25 cellular contexts compared by ENCODE assay signal in the genomic region with DNA sequence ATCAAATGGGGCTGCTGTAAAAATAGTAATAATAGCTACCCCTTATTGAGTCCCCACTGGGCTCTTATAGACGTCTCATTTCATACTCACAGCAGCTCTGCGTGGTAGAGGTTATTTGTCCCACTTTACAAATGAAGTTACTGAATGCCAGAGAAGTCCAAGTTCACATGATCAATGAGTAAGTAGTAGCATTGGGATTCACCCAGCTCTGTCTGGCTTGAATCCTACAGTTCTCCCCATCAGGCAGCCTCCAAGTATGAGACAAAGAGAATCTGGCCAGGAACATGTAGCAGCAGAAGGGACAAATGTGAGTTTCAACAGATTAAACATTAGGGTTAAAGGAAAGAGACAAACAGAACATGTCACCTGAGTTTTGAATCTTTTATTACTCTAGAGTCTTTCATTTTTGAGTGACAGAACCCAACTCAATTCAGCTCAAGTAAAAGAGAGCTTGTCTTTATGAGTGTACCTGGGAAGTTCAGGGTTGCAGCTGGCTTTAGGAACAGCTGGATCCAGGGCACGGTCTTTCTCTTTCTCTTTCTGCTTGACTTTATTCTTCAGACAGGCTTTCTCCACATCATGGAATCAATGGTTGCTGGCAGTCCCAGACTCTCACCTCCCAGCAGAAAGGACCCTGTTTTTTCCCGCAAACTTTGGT.
DNase-seq lines count a peak whose midpoint lies in the region; FAIRE-seq and TF ChIP-seq lines count a peak whose summit lies in the region.
"Had no signal": no experiment of that assay in that cellular context is flagged by ENCODE, and none has a peak within 500 bp of the region (broad histone marks: within the 10 kb centered on the region; RNA-seq: fewer than 3 reads in every experiment).

No MANE protein-coding gene starts in this region.

- peak overlapping the region; percentile 50 for H3K27ac ChIP-seq in subcutaneous abdominal adipose tissue (ENCODE audit: low read depth, low read length)
- H3K27ac ChIP-seq: A549, C4-2B, epithelial cell of prostate, upper lobe of right lung had no signal

- peaks cover 20% of the 10 kb centered on the region for H3K27me3 Mint-ChIP-seq in activated naive CD4-positive, alpha-beta T cell treated with anti-CD3 and anti-CD28 coated beads, Interleukin-2, amount 10 ng/mL, durations not matched to agents 7 days and 5 days
- H3K27me3 Mint-ChIP-seq: stimulated activated naive CD8-positive, alpha-beta T cell treated with anti-CD3 and anti-CD28 coated beads, Interleukin-15, amount 100 ng/mL, for 72 hours had no signal

- peaks cover under 1% of the 10 kb centered on the region for H3K9me3 Mint-ChIP-seq in activated naive CD4-positive, alpha-beta T cell treated with anti-CD3 and anti-CD28 coated beads, Interleukin-2, amount 10 ng/mL, durations not matched to agents 7 days and 5 days
- H3K9me3 Mint-ChIP-seq: stimulated activated naive CD8-positive, alpha-beta T cell treated with anti-CD3 and anti-CD28 coated beads, Interleukin-15, amount 100 ng/mL, for 72 hours had no signal

- H3K4me3 ChIP-seq in fibroblast of the aortic adventitia (ENCODE audit: low read depth, low read length) (no peak overlapping the region), subcutaneous abdominal adipose tissue (ENCODE audit: low read depth in 1 of 5, low read length in 5 of 5) (no peak overlapping the region)
- H3K4me3 ChIP-seq: A549, spleen, upper lobe of right lung had no signal

- no peaks in the 10 kb centered on the region for H3K27me3 ChIP-seq in subcutaneous abdominal adipose tissue (ENCODE audit: control insufficient read depth in 5 of 5, insufficient read depth in 4 of 5, low read length in 5 of 5)
- H3K27me3 ChIP-seq: spleen, upper lobe of right lung had no signal

- CTCF ChIA-PET in activated naive CD4-positive, alpha-beta T cell treated with anti-CD3 and anti-CD28 coated beads, Interleukin-2, amount 10 ng/mL, durations not matched to agents 7 days and 5 days (lab: Charles Lee), result interaction anchor here (0.7 to 1.1 kb wide), 2 partner anchors 55 to 90 kb away, joined by 3 read pairs; no protein-coding TSS in a partner anchor

- no peaks in the 10 kb centered on the region for H3K9me3 ChIP-seq in subcutaneous abdominal adipose tissue (ENCODE audit: control insufficient read depth in 5 of 5, low read length in 5 of 5)
- H3K9me3 ChIP-seq: A549, spleen, upper lobe of right lung had no signal

- H3K4me1 ChIP-seq in subcutaneous abdominal adipose tissue (ENCODE audit: control insufficient read depth in 5 of 5, insufficient read depth in 5 of 5, low read length in 5 of 5), result peaks cover 5 to 32% (median 26%) of the 10 kb centered on the region in 5 donors

- peak overlapping the region; percentile 25 for H3K27ac Mint-ChIP-seq in activated naive CD4-positive, alpha-beta T cell treated with anti-CD3 and anti-CD28 coated beads, Interleukin-2, amount 10 ng/mL, durations not matched to agents 7 days and 5 days
- H3K27ac Mint-ChIP-seq: activated naive CD8-positive, alpha-beta T cell; H9; memory B cell; stimulated activated naive CD8-positive, alpha-beta T cell treated with anti-CD3 and anti-CD28 coated beads, Interleukin-15, amount 100 ng/mL, for 72 hours had no signal

- no peak overlapping the region for H3K9ac ChIP-seq in subcutaneous abdominal adipose tissue (ENCODE audit: low read length in 5 of 5)

- TF ChIP-seq CTCF in fibroblast of the aortic adventitia (IDR thresholded peaks at IDR 0.05; ENCODE audit: insufficient read depth, low read length), result no peak

- peaks cover 11% of the 10 kb centered on the region for H3K4me1 Mint-ChIP-seq in activated naive CD4-positive, alpha-beta T cell treated with anti-CD3 and anti-CD28 coated beads, Interleukin-2, amount 10 ng/mL, durations not matched to agents 7 days and 5 days
- H3K4me1 Mint-ChIP-seq: stimulated activated naive CD8-positive, alpha-beta T cell treated with anti-CD3 and anti-CD28 coated beads, Interleukin-15, amount 100 ng/mL, for 72 hours had no signal

- no peaks in the 10 kb centered on the region for H3K36me3 Mint-ChIP-seq in activated naive CD4-positive, alpha-beta T cell treated with anti-CD3 and anti-CD28 coated beads, Interleukin-2, amount 10 ng/mL, durations not matched to agents 7 days and 5 days
- H3K36me3 Mint-ChIP-seq: naive B cell had no signal

- H3K36me3 ChIP-seq in subcutaneous abdominal adipose tissue (ENCODE audit: control insufficient read depth in 5 of 5, insufficient read depth in 5 of 5, low read length in 5 of 5), result no peaks in the 10 kb centered on the region
- H3K36me3 ChIP-seq: spleen, upper lobe of right lung had no signal

- DNase-seq in activated naive CD4-positive, alpha-beta T cell treated with anti-CD3 and anti-CD28 coated beads, Interleukin-2, amount 10 ng/mL, durations not matched to agents 7 days and 5 days, result peak; percentile 37
- DNase-seq in activated naive CD4-positive, alpha-beta T cell treated with Interleukin-2 at 50 U/mL for 16 hours, result no peak
- no peak for DNase-seq in HTR-8/SVneo (ENCODE audit: insufficient read length, low spot score)
- DNase-seq in fibroblast of the aortic adventitia (ENCODE audit: low read depth), result peak; percentile 15
- DNase-seq in SHP77 (lab: John Stamatoyannopoulos, UW), result no peak
- DNase-seq in NCI-H2196 (lab: John Stamatoyannopoulos, UW; ENCODE audit: unreplicated experiment), result no peak
- no peak for DNase-seq in DMS 273 treated with DMSO at 0.1 percent for 48 hours (lab: John Stamatoyannopoulos, UW)
- DNase-seq: activated T-cell treated with anti-CD3 and anti-CD28 coated beads, Interleukin-2, amount 50 U/mL, for 48 hours; cerebellar nuclear complex; H9; naive B cell; NCI-H1436 treated with DMSO at 0.1 percent for 48 hours; NCI-H69; nucleus accumbens; PC-3; spleen; stimulated activated naive CD8-positive, alpha-beta T cell treated with anti-CD3 and anti-CD28 coated beads, Interleukin-15, amount 100 ng/mL, for 72 hours; upper lobe of right lung had no signal

- no peak overlapping the region for H3K4me3 Mint-ChIP-seq in activated naive CD4-positive, alpha-beta T cell treated with anti-CD3 and anti-CD28 coated beads, Interleukin-2, amount 10 ng/mL, durations not matched to agents 7 days and 5 days
- H3K4me3 Mint-ChIP-seq: activated naive CD8-positive, alpha-beta T cell; H9; memory B cell; naive B cell; stimulated activated naive CD8-positive, alpha-beta T cell treated with anti-CD3 and anti-CD28 coated beads, Interleukin-15, amount 100 ng/mL, for 72 hours had no signal

- FAIRE-seq in HTR-8/SVneo (lab: Jason Lieb, UNC), result peak; percentile 65
- FAIRE-seq: A549, D721Med had no signal

Comparison
In these comparisons a context has a peak if more than half of its experiments do, and no peak if none do; other contexts are left out.
1. DNase-seq: peak in activated naive CD4-positive, alpha-beta T cell treated with anti-CD3 and anti-CD28 coated beads, Interleukin-2, amount 10 ng/mL, durations not matched to agents 7 days and 5 days (single experiment) and fibroblast of the aortic adventitia (single experiment); none in activated naive CD4-positive, alpha-beta T cell treated with Interleukin-2 at 50 U/mL for 16 hours (single experiment), HTR-8/SVneo (single experiment), SHP77 (0 of 2), NCI-H2196 (single experiment) and DMS 273 treated with DMSO at 0.1 percent for 48 hours (single experiment).